ENCODE assay signal across 8 cellular contexts in genomic region chr2:164992818-164993217, GRCh38. TPM values are rescaled to one million over a fixed set of nuclear protein-coding genes. Genes with fewer than 3 reads are reported as not detected.
A peak's percentile ranks its signal among the peaks of the same experiment; 100 is the strongest.
DNase-seq lines count a peak whose midpoint lies in the region; ATAC-seq and TF ChIP-seq lines count a peak whose summit lies in the region.

No MANE protein-coding gene starts in this region.

- H3K4me3 ChIP-seq in cardiac muscle cell (no peak overlapping the region), sigmoid colon (no peak overlapping the region)

- H3K9me3 ChIP-seq in cardiac muscle cell (ENCODE audit: low read depth) (no peaks in the 10 kb centered on the region), sigmoid colon (no peaks in the 10 kb centered on the region)

- no peaks in the 10 kb centered on the region for H3K9me3 Mint-ChIP-seq in activated naive CD4-positive, alpha-beta T cell treated with anti-CD3 and anti-CD28 coated beads for 36 hours

- no peak overlapping the region for H3K4me3 Mint-ChIP-seq in activated naive CD4-positive, alpha-beta T cell treated with anti-CD3 and anti-CD28 coated beads for 36 hours

- DNase-seq in EH (ENCODE audit: low read depth) (peak; percentile 95), GM20000 (ENCODE audit: low spot score) (peak; percentile 36), NCI-H82 treated with DMSO at 0.1 percent for 48 hours (lab: John Stamatoyannopoulos, UW; ENCODE audit: unreplicated experiment) (peak; percentile 67), cardiac muscle cell (ENCODE audit: low read depth in 1 of 2, low spot score in 1 of 2) (peak; percentile 81 to 87), sigmoid colon (peak; percentile 74), KG1 (lab: John Stamatoyannopoulos, UW) (no peak)
- DNase-seq in activated naive CD4-positive, alpha-beta T cell treated with anti-CD3 and anti-CD28 coated beads for 36 hours, result peak; percentile 64

- H3K27ac Mint-ChIP-seq in activated naive CD4-positive, alpha-beta T cell treated with anti-CD3 and anti-CD28 coated beads for 36 hours, result no peak overlapping the region

- H3K36me3 Mint-ChIP-seq in activated naive CD4-positive, alpha-beta T cell treated with anti-CD3 and anti-CD28 coated beads for 36 hours (ENCODE audit: low read depth), result no peaks in the 10 kb centered on the region

- intact Hi-C loops in activated naive CD4-positive, alpha-beta T cell treated with anti-CD3 and anti-CD28 coated beads for 36 hours (cut with micrococcal nuclease), result loop anchor here (1.0 to 10.0 kb wide), 9 partner anchors 211 to 1136 kb away; partner anchors contain the start of genes GALNT3, SCN1A, SCN3A and TTC21B
- intact Hi-C loops in sigmoid colon (cut with DNase I), result loop anchor here (2.0 to 10.0 kb wide), 2 partner anchors 212 to 300 kb away; partner anchors contain the start of gene SCN3A

- H3K36me3 ChIP-seq in cardiac muscle cell (no peaks in the 10 kb centered on the region), sigmoid colon (no peaks in the 10 kb centered on the region)

- TF ChIP-seq CTCF in GM20000 (IDR thresholded peaks at IDR 0.05; ENCODE audit: extremely low read depth, missing control alignments) (peak; percentile 24), cardiac muscle cell (IDR thresholded peaks at IDR 0.05; ENCODE audit: low read depth, low read length) (peak; percentile 41), sigmoid colon (IDR thresholded peaks at IDR 0.05) (peak in 2 of 4 experiments; percentile 19 to 58)

- no peak for TF ChIP-seq EP300 in sigmoid colon (IDR thresholded peaks at IDR 0.05)

- WGBS in sigmoid colon, 2 donors, result 0 to 1% methylated on average over 5 of the region's 5 CpGs

- peaks cover 11% of the 10 kb centered on the region for H3K4me1 Mint-ChIP-seq in activated naive CD4-positive, alpha-beta T cell treated with anti-CD3 and anti-CD28 coated beads for 36 hours (ENCODE audit: low read depth)

- CTCF ChIA-PET in activated naive CD4-positive, alpha-beta T cell treated with anti-CD3 and anti-CD28 coated beads for 36 hours (lab: Charles Lee), result interaction anchor here (0.6 to 2.0 kb wide), 7 partner anchors 10 to 384 kb away, joined by 3 to 11 read pairs (median 4); partner anchors contain the start of gene SCN3A

- no peaks in the 10 kb centered on the region for H3K27me3 Mint-ChIP-seq in activated naive CD4-positive, alpha-beta T cell treated with anti-CD3 and anti-CD28 coated beads for 36 hours (ENCODE audit: low read depth)

- H3K27me3 ChIP-seq in cardiac muscle cell (no peaks in the 10 kb centered on the region), sigmoid colon (no peaks in the 10 kb centered on the region)

- H3K4me1 ChIP-seq in cardiac muscle cell (ENCODE audit: low read depth), result no peaks in the 10 kb centered on the region
- peaks cover 0 to 20% (median 13%) of the 10 kb centered on the region in 4 donors for H3K4me1 ChIP-seq in sigmoid colon

- no peak for TF ChIP-seq POLR2A in sigmoid colon (IDR thresholded peaks at IDR 0.05)

- peak; percentile 63 for ATAC-seq in HG03571 (IDR thresholded peaks at IDR 0.05; ENCODE audit: unreplicated experiment)

- no peak overlapping the region for H3K27ac ChIP-seq in cardiac muscle cell
- H3K27ac ChIP-seq in sigmoid colon, result peak overlapping the region in 1 of 4 donors; percentile 70

RNA-seq across cellular contexts. Expression of gene SLC38A11, which starts 37.5 kb away (rescaled TPM):
- not detected for total RNA-seq in activated naive CD4-positive, alpha-beta T cell treated with anti-CD3 and anti-CD28 coated beads for 36 hours
- not detected in 2 replicates for total RNA-seq in cardiac muscle cell
- not detected in 2 replicates for polyA plus RNA-seq in cardiac muscle cell
- total RNA-seq in sigmoid colon, result 1 to 10 TPM in 2 of 4 donors, under 1 TPM in 2; 0.49 to 4.3 (median 1.7) TPM
- polyA plus RNA-seq in sigmoid colon, result under 1 TPM in 2 of 3 donors, not detected in 1; 0.46 to 0.60 TPM
